ENCODE assay signal across 1 cellular context in genomic region chr16:30941600-30942420, GRCh38.
TF ChIP-seq lines count a peak whose summit lies in the region.

No MANE protein-coding gene starts in this region.

TF ChIP-seq in HepG2, 621 proteins besides CTCF, POLR2A, EP300 and RAD21 (continues in another document):
- TF ChIP-seq ZNF468 (CRISPR knock-in tag; IDR thresholded peaks at IDR 0.05) (no peak), MED1 (CRISPR knock-in tag; IDR thresholded peaks at IDR 0.05) (peak; percentile 46; the same call in 1 of the 2 replicates), ZBTB2 (CRISPR knock-in tag; IDR thresholded peaks at IDR 0.05; ENCODE audit: low read depth) (no peak), ZBTB38 (CRISPR knock-in tag; IDR thresholded peaks at IDR 0.05) (peak; percentile 67; the same call in 1 of the 2 replicates), ZNF343 (CRISPR knock-in tag; IDR thresholded peaks at IDR 0.05) (peak; percentile 50; the same call in 1 of the 2 replicates), ZNF879 (CRISPR knock-in tag; IDR thresholded peaks at IDR 0.05) (no peak), ZBTB10 (CRISPR knock-in tag; IDR thresholded peaks at IDR 0.05; ENCODE audit: borderline replicate concordance) (peak; percentile 36; the same call in 1 of the 2 replicates), KAT2B (IDR thresholded peaks at IDR 0.05; ENCODE audit: borderline replicate concordance, low read depth, low read length) (no peak), RBFOX2 (IDR thresholded peaks at IDR 0.05; ENCODE audit: low read depth, low read length) (peak; percentile 51), CHCHD3 (CRISPR knock-in tag; IDR thresholded peaks at IDR 0.05) (no peak), KLF12 (CRISPR knock-in tag; IDR thresholded peaks at IDR 0.05; ENCODE audit: borderline replicate concordance) (0 out of 2 replicates have a peak, but pooled peaks have one; percentile 50), REXO4 (CRISPR knock-in tag; IDR thresholded peaks at IDR 0.05; ENCODE audit: borderline replicate concordance) (no peak), LRRFIP1 (CRISPR knock-in tag; conservative IDR thresholded peaks at IDR 0.05) (no peak), SMARCC2 (IDR thresholded peaks at IDR 0.05) (no peak), ZNF326 (CRISPR knock-in tag; IDR thresholded peaks at IDR 0.05; ENCODE audit: borderline replicate concordance) (no peak), HNF1B (CRISPR knock-in tag; IDR thresholded peaks at IDR 0.05) (peak; percentile 86; the same call in 1 of the 2 replicates), TFE3 (CRISPR knock-in tag; IDR thresholded peaks at IDR 0.05) (no peak; the same call in 1 of the 2 replicates), ADNP (CRISPR knock-in tag; IDR thresholded peaks at IDR 0.05) (no peak), MEIS1 (CRISPR knock-in tag; IDR thresholded peaks at IDR 0.05; ENCODE audit: borderline replicate concordance) (peak; percentile 84; the same call in 1 of the 2 replicates), MXI1 (IDR thresholded peaks at IDR 0.05; ENCODE audit: borderline replicate concordance, low read depth, low read length) (peak; percentile 73; the same call in 1 of the 3 replicates), TEF (CRISPR knock-in tag; IDR thresholded peaks at IDR 0.05) (no peak), CAMTA2 (CRISPR knock-in tag; IDR thresholded peaks at IDR 0.05; ENCODE audit: borderline replicate concordance) (no peak), KAT8 (CRISPR knock-in tag; IDR thresholded peaks at IDR 0.05) (peak; percentile 34; the same call in 1 of the 2 replicates), RXRB (CRISPR knock-in tag; IDR thresholded peaks at IDR 0.05; ENCODE audit: borderline replicate concordance) (no peak), RBM39 (IDR thresholded peaks at IDR 0.05; ENCODE audit: low read depth, low read length, poor library complexity, severe bottlenecking) (peak; percentile 38), GMEB2 (CRISPR knock-in tag; IDR thresholded peaks at IDR 0.05; ENCODE audit: low read depth) (no peak), ZNF501 (CRISPR knock-in tag; IDR thresholded peaks at IDR 0.05) (peak; percentile 79), SMAD9 (CRISPR knock-in tag; IDR thresholded peaks at IDR 0.05) (no peak), ARNT2 (CRISPR knock-in tag; IDR thresholded peaks at IDR 0.05; ENCODE audit: low read depth) (no peak), ZNF784 (CRISPR knock-in tag; IDR thresholded peaks at IDR 0.05; ENCODE audit: borderline replicate concordance) (no peak), ZNF256 (CRISPR knock-in tag; conservative IDR thresholded peaks at IDR 0.05) (no peak), KAT7 (CRISPR knock-in tag; IDR thresholded peaks at IDR 0.05; ENCODE audit: borderline replicate concordance) (peak; percentile 34; the same call in 1 of the 2 replicates), SAP130 (CRISPR knock-in tag; IDR thresholded peaks at IDR 0.05; ENCODE audit: low read depth) (peak; percentile 85), TFDP2 (CRISPR knock-in tag; IDR thresholded peaks at IDR 0.05) (no peak; the same call in 1 of the 2 replicates), AGO2 (optimal IDR thresholded peaks at IDR 0.05; ENCODE audit: low read depth, low read length) (peak; percentile 70), DPF2 (CRISPR knock-in tag; IDR thresholded peaks at IDR 0.05; ENCODE audit: borderline replicate concordance, low read depth) (no peak), ZNF576 (CRISPR knock-in tag; IDR thresholded peaks at IDR 0.05) (peak; percentile 97), ZNF276 (CRISPR knock-in tag; IDR thresholded peaks at IDR 0.05; ENCODE audit: low read depth) (peak; percentile 50; the same call in 1 of the 2 replicates), YY1 (IDR thresholded peaks at IDR 0.05; ENCODE audit: insufficient read depth, insufficient replicate concordance, low read depth, low read length) (peak; percentile 45), SRSF9 (IDR thresholded peaks at IDR 0.05; ENCODE audit: borderline replicate concordance, insufficient read depth, low read depth, low read length, poor library complexity, severe bottlenecking) (no peak), SAFB2 (CRISPR knock-in tag; IDR thresholded peaks at IDR 0.05; ENCODE audit: borderline replicate concordance, low read depth) (peak; percentile 93), MIER2 (CRISPR knock-in tag; IDR thresholded peaks at IDR 0.05) (no peak), SALL2 (CRISPR knock-in tag; IDR thresholded peaks at IDR 0.05) (0 out of 2 replicates have a peak, but pooled peaks have one; percentile 43), ZNF704 (CRISPR knock-in tag; IDR thresholded peaks at IDR 0.05; ENCODE audit: borderline replicate concordance) (no peak)
